ENCODE assay signal across 8 cellular contexts in genomic region chr17:49035470-49036269, GRCh38. TPM values are rescaled to one million over a fixed set of nuclear protein-coding genes. Genes with fewer than 3 reads are reported as not detected.
A peak's percentile ranks its signal among the peaks of the same experiment; 100 is the strongest.
DNase-seq lines count a peak whose midpoint lies in the region; ATAC-seq, FAIRE-seq and TF ChIP-seq lines count a peak whose summit lies in the region.

No MANE protein-coding gene starts in this region.

- DNase-seq in CD8-positive, alpha-beta T cell: peak in 4 of 7 experiments; percentile 6 to 54 (median 25)
- DNase-seq in HFF-Myc (ENCODE audit: extremely low read depth, low read depth): no peak
- peak; percentile 74 to 81 for DNase-seq in SHP77 (lab: John Stamatoyannopoulos, UW)
- DNase-seq in choroid plexus epithelial cell (ENCODE audit: low read depth): peak; percentile 65
- DNase-seq in mesendoderm: peak; percentile 86
- DNase-seq in urothelium cell line (ENCODE audit: low spot score): peak; percentile 89
- no peak for DNase-seq in 8988T
- DNase-seq in activated gamma-delta T cell treated with Interleukin-2 at 50 U/mL for 16 hours: no peak

- no peaks in the 10 kb centered on the region for H3K36me3 Mint-ChIP-seq in CD8-positive, alpha-beta T cell

- CTCF ChIA-PET in CD8-positive, alpha-beta T cell (lab: Charles Lee): interaction anchor here (0.7 to 1.7 kb wide), 3 partner anchors 20 to 357 kb away, joined by 3 to 4 read pairs (median 3); no protein-coding TSS in a partner anchor

- H3K79me1 ChIP-seq in mesendoderm (ENCODE audit: low read length): peaks cover 12% of the 10 kb centered on the region

- H3K56ac ChIP-seq in mesendoderm (ENCODE audit: low read length): peak overlapping the region; percentile 28

- no peak overlapping the region for H3K4ac ChIP-seq in mesendoderm (ENCODE audit: low read depth, low read length)

- H2BK5ac ChIP-seq in mesendoderm (ENCODE audit: low read length): no peak overlapping the region

- ATAC-seq in CD8-positive, alpha-beta T cell: no peak

- no peak overlapping the region for H3K23ac ChIP-seq in mesendoderm (ENCODE audit: low read length)

- H3K27me3 Mint-ChIP-seq in CD8-positive, alpha-beta T cell (ENCODE audit: low read depth): peaks cover 20% of the 10 kb centered on the region

- H3K27me3 ChIP-seq in CD8-positive, alpha-beta T cell (ENCODE audit: insufficient read depth, low read length): no peaks in the 10 kb centered on the region
- H3K27me3 ChIP-seq in mesendoderm (ENCODE audit: insufficient read depth, low read length, poor library complexity): no peaks in the 10 kb centered on the region

- no peak overlapping the region for H4K5ac ChIP-seq in mesendoderm (ENCODE audit: low read length)

- H3K27ac ChIP-seq in CD8-positive, alpha-beta T cell (ENCODE audit: low read depth, low read length): no peak overlapping the region
- peak overlapping the region; percentile 36 for H3K27ac ChIP-seq in mesendoderm (ENCODE audit: low read depth, low read length)

- H3K9me3 Mint-ChIP-seq in CD8-positive, alpha-beta T cell: no peaks in the 10 kb centered on the region

- H3K27ac Mint-ChIP-seq in CD8-positive, alpha-beta T cell: no peak overlapping the region

- POLR2A ChIA-PET in CD8-positive, alpha-beta T cell (lab: Charles Lee): no interaction called here

- no peak overlapping the region for H2BK15ac ChIP-seq in mesendoderm (replicated peaks; ENCODE audit: low read depth)

- no peaks in the 10 kb centered on the region for H3K4me1 ChIP-seq in CD8-positive, alpha-beta T cell (ENCODE audit: insufficient read depth, low read length)
- peaks cover 4% of the 10 kb centered on the region for H3K4me1 ChIP-seq in mesendoderm (ENCODE audit: control insufficient read depth, low read depth, low read length)

- FAIRE-seq in urothelium cell line (lab: Jason Lieb, UNC): no peak

- H4K8ac ChIP-seq in mesendoderm (ENCODE audit: low read depth, low read length): no peak overlapping the region

- H3K9me3 ChIP-seq in CD8-positive, alpha-beta T cell (ENCODE audit: low read length): no peaks in the 10 kb centered on the region

- peaks cover 6% of the 10 kb centered on the region for H3K79me2 ChIP-seq in mesendoderm (ENCODE audit: control insufficient read depth, insufficient read depth, low read length)

- H3K4me2 ChIP-seq in mesendoderm (ENCODE audit: low read length): no peak overlapping the region

- no peak overlapping the region for H3K4me3 Mint-ChIP-seq in CD8-positive, alpha-beta T cell

- WGBS in mesendoderm (ENCODE audit: extremely low coverage, insufficient coverage, low lambda C conversion rate): no CpG with 5 or more reads among the region's 42 CpGs

- H2BK120ac ChIP-seq in mesendoderm (ENCODE audit: low read depth, low read length): no peak overlapping the region

- no peak overlapping the region for H3K4me3 ChIP-seq in CD8-positive, alpha-beta T cell (ENCODE audit: low read depth, low read length)
- H3K4me3 ChIP-seq in HFF-Myc (replicated peaks; ENCODE audit: low read depth, low read length) (no peak overlapping the region), choroid plexus epithelial cell (ENCODE audit: low read depth, low read length) (peak overlapping the region; percentile 34), mesendoderm (ENCODE audit: low read length) (no peak overlapping the region)

- peak; percentile 38 for TF ChIP-seq CTCF in CD8-positive, alpha-beta T cell (IDR thresholded peaks at IDR 0.05)
- TF ChIP-seq CTCF in HFF-Myc (IDR thresholded peaks at IDR 0.05; ENCODE audit: low read depth, low read length, missing control alignments) (peak; percentile 74), choroid plexus epithelial cell (conservative IDR thresholded peaks at IDR 0.05; ENCODE audit: low read depth, low read length) (peak; percentile 88)

- H3K36me3 ChIP-seq in CD8-positive, alpha-beta T cell (ENCODE audit: insufficient read depth, low read length): no peaks in the 10 kb centered on the region
- H3K36me3 ChIP-seq in mesendoderm (ENCODE audit: control insufficient read depth, insufficient read depth, low read length): peaks cover 15% of the 10 kb centered on the region

- H3K18ac ChIP-seq in mesendoderm (ENCODE audit: low read length): no peak overlapping the region

- intact Hi-C loops in CD8-positive, alpha-beta T cell (cut with DNase I, micrococcal nuclease): no loop called here

- peaks cover 3% of the 10 kb centered on the region for H3K4me1 Mint-ChIP-seq in CD8-positive, alpha-beta T cell (ENCODE audit: low read depth)

- no peak overlapping the region for H2AK5ac ChIP-seq in mesendoderm (ENCODE audit: low read length)

- no peak overlapping the region for H3K9ac ChIP-seq in mesendoderm (ENCODE audit: low read length)

RNA-seq across cellular contexts. Expression of gene IGF2BP1, which starts 38.5 kb away (rescaled TPM):
- total RNA-seq in CD8-positive, alpha-beta T cell: not detected
- 132 TPM for polyA plus RNA-seq in mesendoderm (2013, experiment 1 of 2)
- polyA plus RNA-seq in mesendoderm (2013, experiment 2 of 2): 142 TPM

Comparison
In these comparisons a context has a peak if more than half of its experiments do, and no peak if none do; other contexts are left out.
1. DNase-seq: peak in CD8-positive, alpha-beta T cell (4 of 7), SHP77 (2 of 2), choroid plexus epithelial cell (single experiment), mesendoderm (single experiment) and urothelium cell line (single experiment); none in HFF-Myc (single experiment), 8988T (single experiment) and activated gamma-delta T cell treated with Interleukin-2 at 50 U/mL for 16 hours (single experiment).
2. CTCF ChIP-seq: peak in every context shown above with its lines; median percentile 88 in choroid plexus epithelial cell; 74 in HFF-Myc; 38 in CD8-positive, alpha-beta T cell.